In genomic region chr6:130838971-130839370, GRCh38 we compare ENCODE assay signal across 32 cellular contexts. TPM values are rescaled to one million over a fixed set of nuclear protein-coding genes. Genes with fewer than 3 reads are reported as not detected.
"Had no signal": no experiment of that assay in that cellular context is flagged by ENCODE, and none has a peak within 500 bp of the region (broad histone marks: within the 10 kb centered on the region; RNA-seq: fewer than 3 reads in every experiment).

No MANE protein-coding gene starts in this region.

- H3K4me3 Mint-ChIP-seq: activated CD4-positive, alpha-beta T cell treated with anti-CD3 and anti-CD28 coated beads, Interleukin-2, amount 10 ng/mL, durations not matched to agents 24 days and 14 days; activated CD8-positive, alpha-beta T cell treated with anti-CD3 and anti-CD28 coated beads for 36 hours; activated naive CD8-positive, alpha-beta T cell treated with anti-CD3 and anti-CD28 coated beads for 36 hours; activated T-cell treated with anti-CD3 and anti-CD28 coated beads, Interleukin-2, amount 50 U/mL, for 72 hours; activated T-helper 17 cell treated with anti-CD3 and anti-CD28 coated beads, Interleukin-2, amount 50 U/mL, for 72 hours; T-cell had no signal

- H3K27me3 ChIP-seq: brain microvascular endothelial cell, SJSA1 had no signal

- H3K27me3 Mint-ChIP-seq: activated CD4-positive, alpha-beta T cell treated with anti-CD3 and anti-CD28 coated beads, Interleukin-2, amount 10 ng/mL, durations not matched to agents 24 days and 14 days; activated CD8-positive, alpha-beta T cell treated with anti-CD3 and anti-CD28 coated beads for 36 hours; activated naive CD8-positive, alpha-beta T cell treated with anti-CD3 and anti-CD28 coated beads for 36 hours; activated T-helper 17 cell treated with anti-CD3 and anti-CD28 coated beads, Interleukin-2, amount 50 U/mL, for 72 hours; T-cell had no signal

- H3K4me1 Mint-ChIP-seq: activated CD4-positive, alpha-beta T cell treated with anti-CD3 and anti-CD28 coated beads, Interleukin-2, amount 10 ng/mL, durations not matched to agents 24 days and 14 days; activated naive CD8-positive, alpha-beta T cell treated with anti-CD3 and anti-CD28 coated beads for 36 hours; activated T-helper 17 cell treated with anti-CD3 and anti-CD28 coated beads, Interleukin-2, amount 50 U/mL, for 72 hours had no signal

- H3K36me3 ChIP-seq: brain microvascular endothelial cell had no signal

- H3K27ac Mint-ChIP-seq: activated CD4-positive, alpha-beta T cell treated with anti-CD3 and anti-CD28 coated beads, Interleukin-2, amount 10 ng/mL, durations not matched to agents 24 days and 14 days; activated CD8-positive, alpha-beta T cell treated with anti-CD3 and anti-CD28 coated beads for 36 hours; activated naive CD8-positive, alpha-beta T cell treated with anti-CD3 and anti-CD28 coated beads for 36 hours; activated T-cell treated with anti-CD3 and anti-CD28 coated beads, Interleukin-2, amount 50 U/mL, for 72 hours; activated T-helper 17 cell treated with anti-CD3 and anti-CD28 coated beads, Interleukin-2, amount 50 U/mL, for 72 hours; T-cell had no signal

- H3K9me3 ChIP-seq: SJSA1 had no signal

- DNase-seq: activated CD4-positive, alpha-beta T cell treated with anti-CD3 and anti-CD28 coated beads, Interleukin-2, amount 10 ng/mL, durations not matched to agents 24 days and 14 days; activated CD4-positive, alpha-beta T cell treated with anti-CD3 and anti-CD28 coated beads, Interleukin-2, amount 50 U/mL, for 4 hours; activated CD8-positive, alpha-beta T cell treated with anti-CD3 and anti-CD28 coated beads for 36 hours; activated effector memory CD4-positive, alpha-beta T cell treated with anti-CD3 and anti-CD28 coated beads, Interleukin-2, amount 50 U/mL, for 16 hours; activated naive CD4-positive, alpha-beta T cell; activated naive CD4-positive, alpha-beta T cell treated with anti-CD3 and anti-CD28 coated beads, Interleukin-2, amount 50 U/mL, for 16 hours; activated naive CD8-positive, alpha-beta T cell treated with anti-CD3 and anti-CD28 coated beads for 36 hours; activated T-cell treated with anti-CD3 and anti-CD28 coated beads, Interleukin-2, amount 50 U/mL, for 1 hour; activated T-cell treated with anti-CD3 and anti-CD28 coated beads, Interleukin-2, amount 50 U/mL, for 72 hours; amniotic stem cell; aorta; brain microvascular endothelial cell; Karpas-422; KBM-7; NCI-H1105 treated with DMSO at 0.1 percent for 48 hours; NCI-H1436; NCI-H1694; NCI-H1930; NCI-H345; NCI-H524 treated with DMSO at 0.1 percent for 48 hours; SHP77 treated with DMSO at 0.1 percent for 48 hours; T-cell; T-helper 2 cell; T1000 had no signal

- H3K4me1 ChIP-seq: SJSA1 had no signal

- ATAC-seq: activated CD8-positive, alpha-beta T cell treated with anti-CD3 and anti-CD28 coated beads for 36 hours; activated T-cell treated with anti-CD3 and anti-CD28 coated beads, Interleukin-2, amount 50 U/mL, for 72 hours; activated T-helper 17 cell treated with anti-CD3 and anti-CD28 coated beads, Interleukin-2, amount 50 U/mL, for 72 hours; Panc1; SK-N-SH treated with all-trans-retinoic acid at 6 μM for 48 hours; T-cell had no signal

- H3K4me3 ChIP-seq: SJSA1 had no signal

- H3K27ac ChIP-seq: brain microvascular endothelial cell, SJSA1 had no signal

- H3K36me3 Mint-ChIP-seq: activated naive CD8-positive, alpha-beta T cell treated with anti-CD3 and anti-CD28 coated beads for 36 hours; T-cell had no signal

RNA-seq across cellular contexts. Expression of gene SMLR1, which starts 11.8 kb away (rescaled TPM):
- total RNA-seq: activated CD4-positive, alpha-beta T cell treated with anti-CD3 and anti-CD28 coated beads, Interleukin-2, amount 10 ng/mL, durations not matched to agents 24 days and 14 days; activated CD8-positive, alpha-beta memory T cell treated with anti-CD3 and anti-CD28 coated beads for 36 hours; activated CD8-positive, alpha-beta T cell treated with anti-CD3 and anti-CD28 coated beads for 36 hours; activated naive CD8-positive, alpha-beta T cell treated with anti-CD3 and anti-CD28 coated beads for 36 hours; activated T-cell treated with anti-CD3 and anti-CD28 coated beads, Interleukin-2, amount 50 U/mL, for 72 hours; activated T-helper 17 cell treated with anti-CD3 and anti-CD28 coated beads, Interleukin-2, amount 50 U/mL, for 72 hours; aorta; MCF 10A; NCI-H460; RPMI7951; SJSA1; T-cell had no signal
